7 cellular contexts compared by ENCODE assay signal in the genomic region with DNA sequence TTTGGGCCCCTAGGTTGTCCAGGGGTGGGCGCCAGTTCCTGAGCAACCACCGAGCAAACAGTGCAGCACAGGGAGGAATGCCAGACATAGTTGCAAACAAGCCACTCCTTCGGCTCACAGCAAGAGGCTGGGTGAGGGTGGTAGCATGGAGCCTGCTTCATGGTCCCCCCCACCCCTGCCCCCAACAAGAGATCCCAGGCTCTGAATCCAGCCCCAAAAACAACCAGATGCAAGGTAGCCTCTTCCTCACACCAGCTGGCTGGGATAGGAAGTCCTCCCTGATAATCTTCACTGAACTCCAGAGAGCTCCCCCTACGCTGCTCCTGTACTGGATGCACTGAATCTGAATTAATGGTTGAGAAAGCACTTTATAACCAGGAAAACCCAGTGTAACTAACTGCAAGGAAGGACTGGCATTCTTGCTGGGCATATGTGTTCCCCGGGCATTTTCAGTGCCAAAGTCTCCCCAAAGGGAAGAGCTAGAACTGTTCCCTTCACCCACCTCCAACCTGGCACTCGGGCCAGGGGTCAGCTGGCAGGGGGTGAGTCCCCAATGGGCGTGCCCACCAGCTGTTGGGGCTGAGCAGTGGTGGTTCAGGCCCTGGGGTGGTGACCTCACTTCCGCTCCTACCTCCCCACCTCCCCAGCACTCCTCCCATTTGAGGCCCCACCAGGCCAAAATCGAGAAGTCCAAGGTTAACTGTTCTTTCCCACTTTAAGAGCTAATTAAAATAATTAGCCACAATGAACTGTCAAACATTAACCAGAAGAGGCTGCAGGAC. TPM values are rescaled to one million over a fixed set of nuclear protein-coding genes. Genes with fewer than 3 reads are reported as not detected.
DNase-seq lines count a peak whose midpoint lies in the region; ATAC-seq and TF ChIP-seq lines count a peak whose summit lies in the region.

No MANE protein-coding gene starts in this region.

- H3K27me3 Mint-ChIP-seq in T-helper 1 cell treated with Interleukin-12 subunit alpha and Interleukin-12 subunit beta and Interleukin-4 antibody, amounts not matched to agents 30 μg/mL and 1 μg/mL, for 36 hours (ENCODE audit: low read depth): no peaks in the 10 kb centered on the region
- peaks cover 6% of the 10 kb centered on the region for H3K27me3 Mint-ChIP-seq in endothelial cell (ENCODE audit: unreplicated experiment)

- no peaks in the 10 kb centered on the region for H3K9me3 Mint-ChIP-seq in T-helper 1 cell treated with Interleukin-12 subunit alpha and Interleukin-12 subunit beta and Interleukin-4 antibody, amounts not matched to agents 30 μg/mL and 1 μg/mL, for 36 hours
- no peaks in the 10 kb centered on the region for H3K9me3 Mint-ChIP-seq in endothelial cell (ENCODE audit: unreplicated experiment)

- peak overlapping the region; percentile 73 for H3K27ac ChIP-seq in osteoblast (ENCODE audit: low read depth, low read length)

- peak overlapping the region; percentile 10 for H2AFZ ChIP-seq in osteoblast (ENCODE audit: low read length)

- no peaks in the 10 kb centered on the region for H3K27me3 ChIP-seq in GM06990 (replicated peaks; ENCODE audit: control insufficient read depth, insufficient read depth, low read length)
- H3K27me3 ChIP-seq in osteoblast (ENCODE audit: insufficient read depth, low read length): no peaks in the 10 kb centered on the region

- TF ChIP-seq CTCF in GM06990 (IDR thresholded peaks at IDR 0.05; ENCODE audit: insufficient read depth, low read length, poor library complexity, severe bottlenecking) (no peak), GM20000 (IDR thresholded peaks at IDR 0.05; ENCODE audit: extremely low read depth, missing control alignments) (peak; percentile 5), endothelial cell (IDR thresholded peaks at IDR 0.05; ENCODE audit: unreplicated experiment) (no peak), osteoblast (IDR thresholded peaks at IDR 0.05; ENCODE audit: extremely low read depth, low read depth, low read length) (no peak)

- peaks cover 28% of the 10 kb centered on the region for H3K4me1 Mint-ChIP-seq in T-helper 1 cell treated with Interleukin-12 subunit alpha and Interleukin-12 subunit beta and Interleukin-4 antibody, amounts not matched to agents 30 μg/mL and 1 μg/mL, for 36 hours (ENCODE audit: low read depth)
- H3K4me1 Mint-ChIP-seq in endothelial cell (ENCODE audit: unreplicated experiment): peaks cover 23% of the 10 kb centered on the region

- ATAC-seq in HG03521 (IDR thresholded peaks at IDR 0.05; ENCODE audit: unreplicated experiment): peak; percentile 60

- H3K27ac Mint-ChIP-seq in T-helper 1 cell treated with Interleukin-12 subunit alpha and Interleukin-12 subunit beta and Interleukin-4 antibody, amounts not matched to agents 30 μg/mL and 1 μg/mL, for 36 hours: peak overlapping the region; percentile 91
- H3K27ac Mint-ChIP-seq in endothelial cell (ENCODE audit: unreplicated experiment): peak overlapping the region; percentile 52

- peaks cover 53% of the 10 kb centered on the region for H3K79me2 ChIP-seq in osteoblast (ENCODE audit: insufficient read depth, low read length)

- H3K36me3 ChIP-seq in GM06990 (ENCODE audit: control insufficient read depth, insufficient read depth, low read length) (no peaks in the 10 kb centered on the region; the same call in 1 of the 2 replicates), osteoblast (ENCODE audit: insufficient read depth, low read length) (no peaks in the 10 kb centered on the region)

- H3K4me2 ChIP-seq in osteoblast (ENCODE audit: insufficient read depth, low read length): peak overlapping the region; percentile 81

- peaks cover 23% of the 10 kb centered on the region for H3K4me1 ChIP-seq in osteoblast (ENCODE audit: insufficient read depth, low read length)

- DNase-seq in GM06990 (ENCODE audit: extremely low read depth, insufficient read length) (peak; percentile 48), GM20000 (ENCODE audit: low spot score) (peak; percentile 75), endothelial cell (ENCODE audit: low spot score) (no peak), osteoblast (ENCODE audit: insufficient read length, low spot score, missing footprints) (peak; percentile 93), NCI-H2196 treated with DMSO at 0.1 percent for 48 hours (lab: John Stamatoyannopoulos, UW; ENCODE audit: unreplicated experiment) (no peak)

- peaks cover 35% of the 10 kb centered on the region for H4K20me1 ChIP-seq in osteoblast (ENCODE audit: insufficient read depth, low read length)

- peaks cover 11% of the 10 kb centered on the region for H3K36me3 Mint-ChIP-seq in T-helper 1 cell treated with Interleukin-12 subunit alpha and Interleukin-12 subunit beta and Interleukin-4 antibody, amounts not matched to agents 30 μg/mL and 1 μg/mL, for 36 hours (ENCODE audit: low read depth)
- H3K36me3 Mint-ChIP-seq in endothelial cell (ENCODE audit: low read depth, unreplicated experiment): no peaks in the 10 kb centered on the region

- H3K9me3 ChIP-seq in osteoblast (ENCODE audit: low read depth, low read length): no peaks in the 10 kb centered on the region

- H3K4me3 Mint-ChIP-seq in T-helper 1 cell treated with Interleukin-12 subunit alpha and Interleukin-12 subunit beta and Interleukin-4 antibody, amounts not matched to agents 30 μg/mL and 1 μg/mL, for 36 hours: peak overlapping the region; percentile 93
- peak overlapping the region; percentile 85 for H3K4me3 Mint-ChIP-seq in endothelial cell (ENCODE audit: unreplicated experiment)

- H3K4me3 ChIP-seq in GM06990 (replicated peaks; ENCODE audit: low read depth, low read length): peak overlapping the region; percentile 76
- H3K4me3 ChIP-seq in osteoblast (ENCODE audit: insufficient read depth, low read length): peak overlapping the region; percentile 75

RNA-seq across cellular contexts. Expression of a gene that starts 1.5 kb away (rescaled TPM):
- total RNA-seq in endothelial cell (ENCODE audit: unreplicated experiment): 23.6 TPM
- total RNA-seq in osteoblast: 24.8 and 25.0 TPM in 2 replicates

RNA-seq across cellular contexts. Expression of a gene that starts 56.8 kb away (rescaled TPM):
- total RNA-seq in endothelial cell (ENCODE audit: unreplicated experiment): 39.9 TPM
- total RNA-seq in osteoblast: 13.8 and 15.2 TPM in 2 replicates

Comparison
In these comparisons a context has a peak if more than half of its experiments do, and no peak if none do; other contexts are left out.
1. DNase-seq: peak in GM06990 (single experiment), GM20000 (single experiment) and osteoblast (single experiment); none in endothelial cell (single experiment) and NCI-H2196 treated with DMSO at 0.1 percent for 48 hours (single experiment).